Comparison of ENCODE assay signal across 28 cellular contexts in the genomic region with DNA sequence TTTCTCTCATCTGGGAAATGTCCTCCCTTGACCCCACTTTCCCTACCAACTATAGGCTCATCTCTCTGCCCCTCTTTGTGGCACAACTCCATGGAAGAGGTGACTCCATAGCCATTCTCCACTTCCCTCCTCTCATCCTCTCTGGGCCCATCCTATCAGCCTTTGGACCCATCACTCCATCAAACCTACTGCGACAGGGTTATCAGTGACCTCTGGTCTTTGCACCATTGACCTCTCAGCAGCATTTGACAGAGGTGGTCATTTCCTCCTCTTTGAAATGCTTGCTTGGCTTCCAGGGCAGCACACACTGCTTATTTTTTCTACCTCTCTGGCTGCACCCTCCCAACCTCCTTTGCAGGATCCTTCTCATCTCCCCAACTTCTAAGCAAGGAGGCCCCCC.
"Had no signal": no experiment of that assay in that cellular context is flagged by ENCODE, and none has a peak within 500 bp of the region (broad histone marks: within the 10 kb centered on the region; RNA-seq: fewer than 3 reads in every experiment).

No MANE protein-coding gene starts in this region.

- H3K27ac ChIP-seq: colonic mucosa, coronary artery, dorsolateral prefrontal cortex, epithelial cell of prostate, esophagus muscularis mucosa, esophagus squamous epithelium, foreskin keratinocyte, gastrocnemius medialis, gastroesophageal sphincter, heart left ventricle, heart right ventricle had no signal

- DNase-seq: colonic mucosa; cortex of kidney; dermis blood vessel endothelial cell; dorsolateral prefrontal cortex; effector CD4-positive, alpha-beta T cell; effector CD8-positive, alpha-beta T cell; effector memory CD4-positive, alpha-beta T cell; effector memory CD8-positive, alpha-beta T cell; endodermal cell; erythroblast; esophagus squamous epithelium; foreskin fibroblast; foreskin keratinocyte; foreskin melanocyte; gastrocnemius medialis; glutamatergic neuron; head of caudate nucleus; heart left ventricle; heart right ventricle had no signal

- FAIRE-seq: colon, endometrium, endothelial cell of umbilical vein, frontal cortex had no signal

- H3K9me3 ChIP-seq: colonic mucosa, esophagus muscularis mucosa, esophagus squamous epithelium, gastrocnemius medialis, gastroesophageal sphincter, heart left ventricle, heart right ventricle had no signal

- H3K4me1 ChIP-seq: colonic mucosa, esophagus muscularis mucosa, esophagus squamous epithelium, foreskin keratinocyte, gastrocnemius medialis, gastroesophageal sphincter had no signal

- H3K4me3 ChIP-seq: colonic mucosa, coronary artery, dorsolateral prefrontal cortex, esophagus muscularis mucosa, esophagus squamous epithelium, gastrocnemius medialis, gastroesophageal sphincter, heart left ventricle, heart right ventricle had no signal

- H3K27me3 ChIP-seq: colonic mucosa, esophagus muscularis mucosa, foreskin keratinocyte, gastrocnemius medialis had no signal

- ATAC-seq: effector memory CD8-positive, alpha-beta T cell; esophagus mucosa; foreskin keratinocyte; gastrocnemius medialis; gastroesophageal sphincter; heart left ventricle; heart right ventricle had no signal

- H3K36me3 ChIP-seq: colonic mucosa, esophagus muscularis mucosa, esophagus squamous epithelium, gastrocnemius medialis, gastroesophageal sphincter, heart left ventricle, heart right ventricle had no signal
